In genomic region chr6:105926318-105926717, GRCh38 we compare ENCODE assay signal across 30 cellular contexts.
"Had no signal": no experiment of that assay in that cellular context is flagged by ENCODE, and none has a peak within 500 bp of the region (broad histone marks: within the 10 kb centered on the region; RNA-seq: fewer than 3 reads in every experiment).

No MANE protein-coding gene starts in this region.

- H3K4me1 Mint-ChIP-seq: activated B cell treated with CpG ODN at 0.5 μM for 24 hours, T-cell had no signal

- H3K4me3 ChIP-seq: SK-N-MC had no signal

- ATAC-seq: Panc1, Right ventricle myocardium inferior, T-cell had no signal

- H3K36me3 ChIP-seq: adrenal gland had no signal

- H3K36me3 Mint-ChIP-seq: activated naive CD8-positive, alpha-beta T cell; T-cell had no signal

- H3K4me1 ChIP-seq: adrenal gland had no signal

- DNase-seq: activated B cell treated with CpG ODN at 0.5 μM for 24 hours; activated CD4-positive, alpha-beta memory T cell treated with anti-CD3 and anti-CD28 coated beads, Interleukin-2, amount 10 ng/mL, durations not matched to agents 7 days and 5 days; activated CD4-positive, alpha-beta T cell treated with anti-CD3 and anti-CD28 coated beads for 1 hour; activated CD4-positive, alpha-beta T cell treated with anti-CD3 and anti-CD28 coated beads, Interleukin-2, amount 50 U/mL, for 1 hour; activated CD8-positive, alpha-beta memory T cell treated with anti-CD3 and anti-CD28 coated beads, Interleukin-2, amount 50 U/mL, for 48 hours; activated effector memory CD4-positive, alpha-beta T cell treated with Interleukin-2 at 50 U/mL for 16 hours; activated naive CD4-positive, alpha-beta T cell; activated T-cell treated with anti-CD3 and anti-CD28 coated beads, Interleukin-2, amount 50 U/mL, for 1 hour; adrenal gland; anterior cingulate cortex; cerebellar nuclear complex; Kasumi-1; KBM-7; NCI-H1105 treated with DMSO at 0.1 percent for 48 hours; NCI-H1436 treated with DMSO at 0.1 percent for 48 hours; NCI-H1930; NCI-H2171; NCI-H2227 treated with DMSO at 0.1 percent for 48 hours; NCI-H446 treated with DMSO at 0.1 percent for 48 hours; NCI-H524 treated with DMSO at 0.1 percent for 48 hours; NCI-H748 treated with DMSO at 0.1 percent for 48 hours; OCI-M1; RPMI8226; T-cell; T-helper 2 cell; T1000 had no signal

- H3K27ac ChIP-seq: adrenal gland, SK-N-MC had no signal

- H3K9me3 ChIP-seq: adrenal gland had no signal

- H3K9me3 Mint-ChIP-seq: activated B cell treated with CpG ODN at 0.5 μM for 24 hours, T-cell had no signal

- H3K4me3 Mint-ChIP-seq: activated B cell treated with CpG ODN at 0.5 μM for 24 hours; activated CD4-positive, alpha-beta memory T cell treated with anti-CD3 and anti-CD28 coated beads, Interleukin-2, amount 10 ng/mL, durations not matched to agents 7 days and 5 days; activated naive CD8-positive, alpha-beta T cell; T-cell had no signal

- H3K27ac Mint-ChIP-seq: activated B cell treated with CpG ODN at 0.5 μM for 24 hours; activated CD4-positive, alpha-beta memory T cell treated with anti-CD3 and anti-CD28 coated beads, Interleukin-2, amount 10 ng/mL, durations not matched to agents 7 days and 5 days; activated naive CD8-positive, alpha-beta T cell; T-cell had no signal

- H3K27me3 Mint-ChIP-seq: T-cell had no signal
